ENCODE assay signal across 8 cellular contexts in genomic region chr11:47467372-47467771, GRCh38. TPM values are rescaled to one million over a fixed set of nuclear protein-coding genes. Genes with fewer than 3 reads are reported as not detected.
DNase-seq lines count a peak whose midpoint lies in the region; ATAC-seq and TF ChIP-seq lines count a peak whose summit lies in the region.

No MANE protein-coding gene starts in this region.

- intact Hi-C loops in left ventricle myocardium inferior (cut with micrococcal nuclease): loop anchor here (10.0 kb wide), 1 partner anchor 147 kb away; no protein-coding TSS in a partner anchor

- peaks cover 33% of the 10 kb centered on the region for H3K36me3 ChIP-seq in left ventricle myocardium inferior
- peaks cover 26 to 31% of the 10 kb centered on the region in 2 donors for H3K36me3 ChIP-seq in stomach smooth muscle (ENCODE audit: control insufficient read depth in 2 of 2, insufficient read depth in 2 of 2, low read length in 2 of 2)

- peak overlapping the region in 1 of 2 donors; percentile 8 for H3K9ac ChIP-seq in stomach smooth muscle (ENCODE audit: low read length in 2 of 2)

- H3K27ac ChIP-seq in left ventricle myocardium inferior (replicated peaks) (peak overlapping the region; percentile 76), stomach smooth muscle (ENCODE audit: low read length) (peak overlapping the region; percentile 76)

- peaks cover 53% of the 10 kb centered on the region for H3K4me1 ChIP-seq in left ventricle myocardium inferior
- peaks cover 46% of the 10 kb centered on the region for H3K4me1 ChIP-seq in stomach smooth muscle (ENCODE audit: control insufficient read depth, insufficient read depth, low read length)

- H3K27me3 ChIP-seq in left ventricle myocardium inferior (ENCODE audit: low read depth): no peaks in the 10 kb centered on the region
- H3K27me3 ChIP-seq in stomach smooth muscle (ENCODE audit: control insufficient read depth in 1 of 2, insufficient read depth in 2 of 2, low read length in 2 of 2): no peaks in the 10 kb centered on the region

- DNase-seq in NCI-H1436 (lab: John Stamatoyannopoulos, UW) (peak; percentile 64), NCI-H1436 treated with DMSO at 0.1 percent for 48 hours (lab: John Stamatoyannopoulos, UW) (no peak), NCI-H82 (lab: John Stamatoyannopoulos, UW) (peak; percentile 51), left ventricle myocardium inferior (no peak), GF-D8 (lab: John Stamatoyannopoulos, UW) (no peak)

- H3K4me3 ChIP-seq in left ventricle myocardium inferior (no peak overlapping the region), stomach smooth muscle (ENCODE audit: low read length in 2 of 2) (peak overlapping the region in 1 of 2 donors; percentile 44)

- ATAC-seq in GM19463 (IDR thresholded peaks at IDR 0.05; ENCODE audit: unreplicated experiment) (no peak), HG03139 (IDR thresholded peaks at IDR 0.05; ENCODE audit: unreplicated experiment) (no peak)

- TF ChIP-seq CTCF in left ventricle myocardium inferior (IDR thresholded peaks at IDR 0.05; ENCODE audit: borderline replicate concordance): no peak

- H3K9me3 ChIP-seq in left ventricle myocardium inferior (replicated peaks) (no peaks in the 10 kb centered on the region), stomach smooth muscle (ENCODE audit: control insufficient read depth in 2 of 2, low read length in 2 of 2) (no peaks in the 10 kb centered on the region)

RNA-seq across cellular contexts. Expression of gene RAPSN, which starts 18.4 kb away (rescaled TPM):
- total RNA-seq in left ventricle myocardium inferior: 2.2 TPM

RNA-seq across cellular contexts. Expression of gene PSMC3, which starts 41.1 kb away (rescaled TPM):
- total RNA-seq in left ventricle myocardium inferior: 146 TPM

RNA-seq across cellular contexts. Expression of gene SLC39A13, which starts 59.0 kb away (rescaled TPM):
- 36.5 TPM for total RNA-seq in left ventricle myocardium inferior

Comparison
In these comparisons a context has a peak if more than half of its experiments do, and no peak if none do; other contexts are left out.
1. DNase-seq: peak in NCI-H1436 (single experiment) and NCI-H82 (single experiment); none in NCI-H1436 treated with DMSO at 0.1 percent for 48 hours (single experiment), left ventricle myocardium inferior (single experiment) and GF-D8 (single experiment).